In genomic region chr17:996554-997344, GRCh38 we compare ENCODE assay signal across 8 cellular contexts. TPM values are rescaled to one million over a fixed set of nuclear protein-coding genes. Genes with fewer than 3 reads are reported as not detected.
DNase-seq lines count a peak whose midpoint lies in the region; ATAC-seq and TF ChIP-seq lines count a peak whose summit lies in the region.

Gene TIMM22 (plus strand): TSS chr17:997129. CDS start chr17:997143, 14 bp downstream.

- intact Hi-C loops in activated T-helper 1 cell treated with anti-CD3 and anti-CD28 coated beads, Interleukin-12 subunit alpha, Interleukin-12 subunit beta, Interleukin-2, Interleukin-4 antibody, amounts not matched to agents 30 ng/mL and 10 ng/mL and 1 ng/mL, durations not matched to agents 14 hours and 24 hours and 36 hours (cut with micrococcal nuclease), result loop anchor here (1.0 to 2.0 kb wide), 6 partner anchors 15 to 852 kb away; partner anchors contain the start of genes GEMIN4, GLOD4, MRM3 and VPS53
- intact Hi-C loops in naive thymus-derived CD4-positive, alpha-beta T cell (cut with micrococcal nuclease), result loop anchor here (1.0 to 5.0 kb wide), 11 partner anchors 15 to 854 kb away; partner anchors contain the start of genes GEMIN4 (in 2 of the 2), GLOD4 (in 2 of the 2), MRM3 (in 2 of the 2) and VPS53 (in 1 of the 2)

- H3K9me2 ChIP-seq in GM23338 (ENCODE audit: insufficient read depth), result no peaks in the 10 kb centered on the region

- H3K4me3 Mint-ChIP-seq in GM23338, result peak within 1 kb of the TSS; percentile 97
- peak within 1 kb of the TSS; percentile 91 for H3K4me3 Mint-ChIP-seq in activated T-helper 1 cell treated with anti-CD3 and anti-CD28 coated beads, Interleukin-12 subunit alpha, Interleukin-12 subunit beta, Interleukin-2, Interleukin-4 antibody, amounts not matched to agents 30 ng/mL and 10 ng/mL and 1 ng/mL, durations not matched to agents 14 hours and 24 hours and 36 hours
- H3K4me3 Mint-ChIP-seq in naive thymus-derived CD4-positive, alpha-beta T cell, result peak within 1 kb of the TSS; percentile 96 to 100 (median 98)
- H3K4me3 Mint-ChIP-seq in stimulated activated naive B cell treated with anti-CD40 and anti-IgM and Interleukin-4, amounts not matched to agents 10 μg/mL and 1 μg/mL and 100 μg/mL, for 72 hours, result peak within 1 kb of the TSS; percentile 94 to 97

- H3K27me3 ChIP-seq in GM23338 (ENCODE audit: insufficient read depth), result peaks cover 7% of the 10 kb centered on the region; the same call in 1 of the 2 replicates
- no peaks in the 10 kb centered on the region for H3K27me3 ChIP-seq in naive thymus-derived CD4-positive, alpha-beta T cell (ENCODE audit: control insufficient read depth in 2 of 2, insufficient read depth in 2 of 2, low read length in 2 of 2)

- peaks cover 12% of the 10 kb centered on the region for H4K20me1 ChIP-seq in GM23338 (replicated peaks; ENCODE audit: insufficient read depth)

- peaks cover 30% of the 10 kb centered on the region for H3K9me3 Mint-ChIP-seq in GM23338
- peaks cover 26% of the 10 kb centered on the region for H3K9me3 Mint-ChIP-seq in activated T-helper 1 cell treated with anti-CD3 and anti-CD28 coated beads, Interleukin-12 subunit alpha, Interleukin-12 subunit beta, Interleukin-2, Interleukin-4 antibody, amounts not matched to agents 30 ng/mL and 10 ng/mL and 1 ng/mL, durations not matched to agents 14 hours and 24 hours and 36 hours
- H3K9me3 Mint-ChIP-seq in naive thymus-derived CD4-positive, alpha-beta T cell, result peaks cover 0 to 29% (median 8%) of the 10 kb centered on the region in 11 donors
- H3K9me3 Mint-ChIP-seq in stimulated activated naive B cell treated with anti-CD40 and anti-IgM and Interleukin-4, amounts not matched to agents 10 μg/mL and 1 μg/mL and 100 μg/mL, for 72 hours, result peaks cover 15 to 16% of the 10 kb centered on the region in 2 donors

- H3K4me1 Mint-ChIP-seq in GM23338, result peaks cover 8% of the 10 kb centered on the region
- H3K4me1 Mint-ChIP-seq in activated T-helper 1 cell treated with anti-CD3 and anti-CD28 coated beads, Interleukin-12 subunit alpha, Interleukin-12 subunit beta, Interleukin-2, Interleukin-4 antibody, amounts not matched to agents 30 ng/mL and 10 ng/mL and 1 ng/mL, durations not matched to agents 14 hours and 24 hours and 36 hours (ENCODE audit: low read depth), result peaks cover 25% of the 10 kb centered on the region
- H3K4me1 Mint-ChIP-seq in naive thymus-derived CD4-positive, alpha-beta T cell, result peaks cover 13 to 32% (median 24%) of the 10 kb centered on the region in 7 donors
- peaks cover 12 to 25% of the 10 kb centered on the region in 2 donors for H3K4me1 Mint-ChIP-seq in stimulated activated naive B cell treated with anti-CD40 and anti-IgM and Interleukin-4, amounts not matched to agents 10 μg/mL and 1 μg/mL and 100 μg/mL, for 72 hours

- DNase-seq in EL (peak; percentile 97), GM23338 (ENCODE audit: low spot score) (peak; percentile 99), LHCN-M2 (ENCODE audit: low read depth) (peak; percentile 98), RPMI7951 (ENCODE audit: low read depth) (peak; percentile 96), fibroblast of gingiva (ENCODE audit: low read depth) (peak; percentile 98)
- DNase-seq in activated T-helper 1 cell treated with anti-CD3 and anti-CD28 coated beads, Interleukin-12 subunit alpha, Interleukin-12 subunit beta, Interleukin-2, Interleukin-4 antibody, amounts not matched to agents 30 ng/mL and 10 ng/mL and 1 ng/mL, durations not matched to agents 14 hours and 24 hours and 36 hours (ENCODE audit: low spot score), result peak; percentile 89
- peak; percentile 85 to 97 (median 93) for DNase-seq in naive thymus-derived CD4-positive, alpha-beta T cell
- DNase-seq in stimulated activated naive B cell treated with anti-CD40 and anti-IgM and Interleukin-4, amounts not matched to agents 10 μg/mL and 1 μg/mL and 100 μg/mL, for 72 hours, result peak; percentile 95

- peaks cover 22% of the 10 kb centered on the region; the same call in 1 of the 2 replicates for H3K36me3 ChIP-seq in GM23338 (ENCODE audit: insufficient read depth)
- peaks cover 6 to 29% (median 11%) of the 10 kb centered on the region in 3 experiments for H3K36me3 ChIP-seq in naive thymus-derived CD4-positive, alpha-beta T cell (ENCODE audit: control insufficient read depth in 2 of 3, insufficient read depth in 3 of 3, low read length in 3 of 3)

- peak within 1 kb of the TSS; percentile 96; the same call in 1 of the 2 replicates for H3K27ac ChIP-seq in GM23338 (ENCODE audit: low read depth)
- H3K27ac ChIP-seq in naive thymus-derived CD4-positive, alpha-beta T cell (ENCODE audit: low read depth, low read length), result peak within 1 kb of the TSS; percentile 87

- H3K79me2 ChIP-seq in GM23338 (replicated peaks; ENCODE audit: insufficient read depth), result peaks cover 18% of the 10 kb centered on the region

- H3K4me2 ChIP-seq in GM23338, result peak within 1 kb of the TSS; percentile 98

- peak within 1 kb of the TSS; percentile 100 for H3K27ac Mint-ChIP-seq in GM23338
- H3K27ac Mint-ChIP-seq in activated T-helper 1 cell treated with anti-CD3 and anti-CD28 coated beads, Interleukin-12 subunit alpha, Interleukin-12 subunit beta, Interleukin-2, Interleukin-4 antibody, amounts not matched to agents 30 ng/mL and 10 ng/mL and 1 ng/mL, durations not matched to agents 14 hours and 24 hours and 36 hours, result peak within 1 kb of the TSS; percentile 96
- H3K27ac Mint-ChIP-seq in naive thymus-derived CD4-positive, alpha-beta T cell, result peak within 1 kb of the TSS; percentile 96 to 99 (median 98)
- peak within 1 kb of the TSS; percentile 99 for H3K27ac Mint-ChIP-seq in stimulated activated naive B cell treated with anti-CD40 and anti-IgM and Interleukin-4, amounts not matched to agents 10 μg/mL and 1 μg/mL and 100 μg/mL, for 72 hours

- POLR2A ChIA-PET in naive thymus-derived CD4-positive, alpha-beta T cell (lab: Charles Lee), result interaction anchor here (0.6 to 3.3 kb wide), 8 partner anchors 10 to 244 kb away, joined by 3 to 25 read pairs (median 4); partner anchors contain the start of genes GEMIN4, GLOD4, MRM3 and NXN

- peak within 1 kb of the TSS; percentile 100 for H3K4me3 ChIP-seq in GM23338
- peak within 1 kb of the TSS; percentile 98 for H3K4me3 ChIP-seq in naive thymus-derived CD4-positive, alpha-beta T cell (ENCODE audit: low read length)

- H3K36me3 Mint-ChIP-seq in GM23338 (ENCODE audit: low read depth), result peaks cover 29% of the 10 kb centered on the region
- peaks cover 21% of the 10 kb centered on the region for H3K36me3 Mint-ChIP-seq in activated T-helper 1 cell treated with anti-CD3 and anti-CD28 coated beads, Interleukin-12 subunit alpha, Interleukin-12 subunit beta, Interleukin-2, Interleukin-4 antibody, amounts not matched to agents 30 ng/mL and 10 ng/mL and 1 ng/mL, durations not matched to agents 14 hours and 24 hours and 36 hours (ENCODE audit: low read depth)
- peaks cover 5 to 18% (median 13%) of the 10 kb centered on the region in 5 donors for H3K36me3 Mint-ChIP-seq in naive thymus-derived CD4-positive, alpha-beta T cell
- H3K36me3 Mint-ChIP-seq in stimulated activated naive B cell treated with anti-CD40 and anti-IgM and Interleukin-4, amounts not matched to agents 10 μg/mL and 1 μg/mL and 100 μg/mL, for 72 hours, result peaks cover 10 to 40% of the 10 kb centered on the region in 2 donors

- TF ChIP-seq CTCF in GM23338 (conservative IDR thresholded peaks at IDR 0.05; ENCODE audit: low read depth in 2 of 2), result peak; percentile 80 to 99

- H3F3A ChIP-seq in GM23338 (replicated peaks; ENCODE audit: low read depth), result peaks cover 9% of the 10 kb centered on the region

- H2AFZ ChIP-seq in GM23338, result peak within 1 kb of the TSS; percentile 100

- H3K9me3 ChIP-seq in naive thymus-derived CD4-positive, alpha-beta T cell (ENCODE audit: control insufficient read depth in 2 of 3, low read length in 3 of 3), result peaks cover 0 to 23% (median 11%) of the 10 kb centered on the region in 3 experiments

- ATAC-seq in GM23338, result peak; percentile 95
- peak; percentile 97 for ATAC-seq in naive thymus-derived CD4-positive, alpha-beta T cell
- peak; percentile 95 to 96 for ATAC-seq in stimulated activated naive B cell treated with anti-CD40 and anti-IgM and Interleukin-4, amounts not matched to agents 10 μg/mL and 1 μg/mL and 100 μg/mL, for 72 hours (replicated peaks)

- CTCF ChIA-PET in naive thymus-derived CD4-positive, alpha-beta T cell (lab: Charles Lee), result interaction anchor here (0.6 to 4.1 kb wide), 9 partner anchors 16 to 297 kb away, joined by 3 to 35 read pairs (median 4); partner anchors contain the start of genes GLOD4, MRM3 and NXN

- H3K4me1 ChIP-seq in GM23338 (ENCODE audit: insufficient read depth), result peaks cover 7% of the 10 kb centered on the region
- peaks cover 14 to 16% of the 10 kb centered on the region in 2 donors for H3K4me1 ChIP-seq in naive thymus-derived CD4-positive, alpha-beta T cell (ENCODE audit: control insufficient read depth in 2 of 2, insufficient read depth in 2 of 2, low read length in 2 of 2)

- peaks cover 8% of the 10 kb centered on the region for H3K27me3 Mint-ChIP-seq in GM23338 (ENCODE audit: insufficient read depth, low read depth, poor library complexity)
- H3K27me3 Mint-ChIP-seq in activated T-helper 1 cell treated with anti-CD3 and anti-CD28 coated beads, Interleukin-12 subunit alpha, Interleukin-12 subunit beta, Interleukin-2, Interleukin-4 antibody, amounts not matched to agents 30 ng/mL and 10 ng/mL and 1 ng/mL, durations not matched to agents 14 hours and 24 hours and 36 hours (ENCODE audit: insufficient read depth), result no peaks in the 10 kb centered on the region
- peaks cover 0 to 2% (median 0%) of the 10 kb centered on the region in 5 donors for H3K27me3 Mint-ChIP-seq in naive thymus-derived CD4-positive, alpha-beta T cell
- H3K27me3 Mint-ChIP-seq in stimulated activated naive B cell treated with anti-CD40 and anti-IgM and Interleukin-4, amounts not matched to agents 10 μg/mL and 1 μg/mL and 100 μg/mL, for 72 hours, result no peaks in the 10 kb centered on the region

TF ChIP-seq in GM23338, 12 proteins besides CTCF, POLR2A, EP300 and RAD21 (continues in another document):
- TF ChIP-seq JUNB (IDR thresholded peaks at IDR 0.05; ENCODE audit: unreplicated experiment) (no peak), CREB1 (CRISPR knock-in tag; IDR thresholded peaks at IDR 0.05; ENCODE audit: low read depth) (peak; percentile 94), EZH2 (IDR thresholded peaks at IDR 0.05; ENCODE audit: low read depth, unreplicated experiment) (no peak)

RNA-seq across cellular contexts. Expression of gene TIMM22, which starts in this region (rescaled TPM):
- total RNA-seq in GM23338 (2014; rRNA removed; shearing (Covaris generic)), result 23.1 and 24.4 TPM in 2 replicates
- 20.2 and 21.9 TPM in 2 replicates for polyA plus RNA-seq in GM23338 (2016; fragmentation: Nextera tagmentation; extraction: Ambion mirVana)
- total RNA-seq in LHCN-M2 (2014; rRNA removed), result 24.6 and 29.2 TPM in 2 replicates
- 18.3 TPM for polyA plus RNA-seq in LHCN-M2 (2012)
- 13.6 and 16.4 TPM in 2 replicates for total RNA-seq in RPMI7951 (2014; rRNA removed; shearing (Covaris generic))
- 14.6 and 17.3 TPM in 2 replicates for total RNA-seq in activated T-helper 1 cell treated with anti-CD3 and anti-CD28 coated beads, Interleukin-12 subunit alpha, Interleukin-12 subunit beta, Interleukin-2, Interleukin-4 antibody, amounts not matched to agents 30 ng/mL and 10 ng/mL and 1 ng/mL, durations not matched to agents 14 hours and 24 hours and 36 hours
- 10 to 100 TPM in 3 of 5 experiments, 1 to 10 TPM in 2; 8.3 to 13.5 (median 11.3) TPM for total RNA-seq in naive thymus-derived CD4-positive, alpha-beta T cell
- polyA plus RNA-seq in naive thymus-derived CD4-positive, alpha-beta T cell, result 10 to 100 TPM; 24.9 to 27.9 TPM

Comparison
In these comparisons a context has a peak if more than half of its experiments do, and no peak if none do; other contexts are left out.
1. Peak in every context shown above with its lines: DNase-seq, ATAC-seq, H3K4me3 ChIP-seq and H3K27ac ChIP-seq.